25 cellular contexts compared by ENCODE assay signal in the genomic region with DNA sequence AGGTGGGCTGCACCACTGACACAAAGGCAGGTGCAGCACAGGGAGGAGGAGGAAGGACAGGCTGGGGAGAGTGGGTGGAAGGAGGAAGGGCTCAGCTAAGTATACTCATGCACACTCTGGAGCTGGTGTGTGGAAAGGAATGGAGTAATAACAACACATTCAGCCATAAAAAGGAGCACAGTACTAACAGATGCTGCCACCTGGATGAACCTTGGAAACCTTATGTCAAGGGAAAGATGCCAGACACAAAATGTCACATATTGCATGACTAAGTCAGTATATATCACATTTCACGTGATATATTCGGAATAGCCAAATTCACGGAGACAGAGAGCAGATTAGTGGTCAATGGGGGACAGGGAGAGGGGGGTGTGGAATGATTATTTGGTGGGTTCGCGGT.
DNase-seq lines count a peak whose midpoint lies in the region; ATAC-seq, FAIRE-seq and TF ChIP-seq lines count a peak whose summit lies in the region.
"Had no signal": no experiment of that assay in that cellular context is flagged by ENCODE, and none has a peak within 500 bp of the region (broad histone marks: within the 10 kb centered on the region; RNA-seq: fewer than 3 reads in every experiment).

No MANE protein-coding gene starts in this region.

- no peak overlapping the region for H3K4me3 Mint-ChIP-seq in H9
- H3K4me3 Mint-ChIP-seq in naive thymus-derived CD8-positive, alpha-beta T cell: no peak overlapping the region
- H3K4me3 Mint-ChIP-seq: CD4-positive, CD25-positive, alpha-beta regulatory T cell; CD8-positive, alpha-beta memory T cell; IgD-negative memory B cell had no signal

- H3K79me1 ChIP-seq in H9 (ENCODE audit: insufficient read depth, low read depth, low read length, poor library complexity, severe bottlenecking): no peaks in the 10 kb centered on the region

- WGBS in H9 (ENCODE audit: extremely low coverage, insufficient read length, low lambda C conversion rate): no CpG with 5 or more reads among the region's 5 CpGs
- 92% methylated on average over 5 of the region's 5 CpGs for WGBS in GM12878 (ENCODE audit: insufficient coverage, insufficient replicate concordance, low lambda C conversion rate, missing lambda C conversion rate)
- WGBS in small intestine, 3 donors: 87 to 97% (median 92%) methylated on average over 5 of the region's 5 CpGs

- no peak overlapping the region for H3T11ph ChIP-seq in H9 (ENCODE audit: low read length)

- SMC1A ChIA-PET in GM12878 (lab: Charles Lee; ENCODE audit: uncharacterized antibody, unreplicated experiment): interaction anchor here (0.8 to 1.7 kb wide), 3 partner anchors 9 to 378 kb away, joined by 3 to 4 read pairs (median 3); no protein-coding TSS in a partner anchor

- no TSS peak for BruUV-seq in GM12878 (replicated peaks; lab: Mats Ljungman, UMichigan)

- TF ChIP-seq POLR2A in GM12878 (IDR thresholded peaks at IDR 0.05; ENCODE audit: low read depth, low read length) (no peak), gastrocnemius medialis (IDR thresholded peaks at IDR 0.05) (no peak)

- H3K23ac ChIP-seq in H9 (ENCODE audit: insufficient read length, low read depth, low read length): no peak overlapping the region

- no peak overlapping the region for H2BK120ac ChIP-seq in H9 (ENCODE audit: low read depth, low read length, poor library complexity, severe bottlenecking)

- no peak for TF ChIP-seq RAD21 in GM12878 (IDR thresholded peaks at IDR 0.05; ENCODE audit: insufficient read depth, low read depth, low read length)

- no peak overlapping the region for H2AK5ac ChIP-seq in H9 (ENCODE audit: insufficient read length, low read length)

- H2BK5ac ChIP-seq in H9 (ENCODE audit: insufficient read length, low read length): peak overlapping the region; percentile 58

- H3K27me3 Mint-ChIP-seq in H9 (ENCODE audit: low read depth): no peaks in the 10 kb centered on the region
- H3K27me3 Mint-ChIP-seq in naive thymus-derived CD8-positive, alpha-beta T cell: peaks cover 0 to 18% (median 2%) of the 10 kb centered on the region in 5 donors
- H3K27me3 Mint-ChIP-seq: CD4-positive, CD25-positive, alpha-beta regulatory T cell had no signal

- CTCF ChIA-PET in GM12878 (lab: Yijun Ruan, JAX): no interaction called here

- no peak overlapping the region for H3K14ac ChIP-seq in H9 (ENCODE audit: insufficient read depth, low read length)

- no peak overlapping the region for H4K5ac ChIP-seq in H9 (ENCODE audit: insufficient read length, low read depth, low read length)

- no peak overlapping the region; a peak in 1 of 7 replicates for H3K27ac Mint-ChIP-seq in H9
- H3K27ac Mint-ChIP-seq in naive thymus-derived CD8-positive, alpha-beta T cell: no peak overlapping the region
- H3K27ac Mint-ChIP-seq: CD4-positive, CD25-positive, alpha-beta regulatory T cell; CD8-positive, alpha-beta memory T cell; IgD-negative memory B cell had no signal

- TF ChIP-seq EP300 in GM12878 (IDR thresholded peaks at IDR 0.05; ENCODE audit: borderline replicate concordance in 1 of 2, control insufficient read depth in 1 of 2, low read depth in 2 of 2, low read length in 2 of 2): no peak

- no peaks in the 10 kb centered on the region for H3K27me3 ChIP-seq in H9 (ENCODE audit: insufficient read depth, low read length)
- no peaks in the 10 kb centered on the region for H3K27me3 ChIP-seq in GM12878 (replicated peaks in 1 of 2; ENCODE audit: control insufficient read depth in 2 of 2, insufficient read depth in 2 of 2, low read length in 1 of 2)
- no peaks in the 10 kb centered on the region for H3K27me3 ChIP-seq in gastrocnemius medialis
- H3K27me3 ChIP-seq in small intestine (ENCODE audit: control insufficient read depth in 2 of 2, insufficient read depth in 2 of 2, low read length in 2 of 2): no peaks in the 10 kb centered on the region
- H3K27me3 ChIP-seq: BE2C had no signal

- no peak overlapping the region for H4K91ac ChIP-seq in H9 (ENCODE audit: insufficient read length, low read depth, low read length)

- H3K56ac ChIP-seq in H9 (ENCODE audit: insufficient read length, low read depth, low read length): no peak overlapping the region

- H3K9ac ChIP-seq in H9 (ENCODE audit: extremely low read depth, insufficient read length, low read length): no peak overlapping the region
- H3K9ac ChIP-seq in GM12878 (ENCODE audit: control insufficient read depth, insufficient read depth, low read length): no peak overlapping the region
- H3K9ac ChIP-seq: GM23248 had no signal

- FAIRE-seq in GM12878 (lab: Jason Lieb, UNC) (no peak), small intestine (lab: Jason Lieb, UNC) (no peak)
- FAIRE-seq: A204.1, D721Med, GM12891, GM19239, H54, HepG2 had no signal

- no peak overlapping the region for H4K8ac ChIP-seq in H9 (replicated peaks; ENCODE audit: insufficient read length, low read depth, low read length)

- H3K4me2 ChIP-seq in H9 (ENCODE audit: insufficient read depth, insufficient read length, low read length) (no peak overlapping the region), GM12878 (ENCODE audit: control insufficient read depth, insufficient read depth) (no peak overlapping the region)

- no peak for DNase-seq in H9
- peak; percentile 38 for DNase-seq in NCI-H1694 treated with DMSO at 0.1 percent for 48 hours (lab: John Stamatoyannopoulos, UW)
- no peak for DNase-seq in GM12878 (ENCODE audit: low read depth, low spot score)
- DNase-seq in gastrocnemius medialis: no peak
- no peak for DNase-seq in naive thymus-derived CD8-positive, alpha-beta T cell
- no peak for DNase-seq in activated naive CD4-positive, alpha-beta T cell (lab: John Stamatoyannopoulos, UW)
- no peak for DNase-seq in activated CD8-positive, alpha-beta memory T cell treated with anti-CD3 and anti-CD28 coated beads, Interleukin-2, amount 50 U/mL, for 4 hours
- no peak for DNase-seq in small intestine
- DNase-seq: ACHN; BE2C; C1 segment of cervical spinal cord; Caco-2; CD4-positive, CD25-positive, alpha-beta regulatory T cell; CD8-positive, alpha-beta memory T cell; DMS79 treated with DMSO at 0.1 percent for 48 hours; GM23248; KBM-7 had no signal

- no peaks in the 10 kb centered on the region for H3K9me3 Mint-ChIP-seq in H9
- peaks cover 0 to 6% (median 0%) of the 10 kb centered on the region in 9 donors for H3K9me3 Mint-ChIP-seq in naive thymus-derived CD8-positive, alpha-beta T cell

- H3K4me3 ChIP-seq in GM12878: no peak overlapping the region
- no peak overlapping the region for H3K4me3 ChIP-seq in gastrocnemius medialis
- H3K4me3 ChIP-seq in small intestine (ENCODE audit: low read depth in 1 of 2, low read length in 2 of 2): no peak overlapping the region
- H3K4me3 ChIP-seq: GM23248 had no signal

- peaks cover 3 to 9% of the 10 kb centered on the region in 2 experiments; a peak in 2 of 4 replicates for H3K4me1 Mint-ChIP-seq in H9
- no peaks in the 10 kb centered on the region for H3K4me1 Mint-ChIP-seq in naive thymus-derived CD8-positive, alpha-beta T cell
- H3K4me1 Mint-ChIP-seq: CD4-positive, CD25-positive, alpha-beta regulatory T cell; CD8-positive, alpha-beta memory T cell had no signal

- no peaks in the 10 kb centered on the region for H3K23me2 ChIP-seq in H9 (ENCODE audit: insufficient read length, low read depth, low read length, poor library complexity, severe bottlenecking)

- H2BK12ac ChIP-seq in H9 (ENCODE audit: insufficient read length, low read depth, low read length): no peak overlapping the region

- no peak overlapping the region for H3K18ac ChIP-seq in H9 (ENCODE audit: insufficient read length, low read depth, low read length)

- no peak overlapping the region for H2BK20ac ChIP-seq in H9 (ENCODE audit: low read depth, low read length, poor library complexity, severe bottlenecking)

- H3K4ac ChIP-seq in H9 (ENCODE audit: low read depth, low read length): no peak overlapping the region

- H2BK15ac ChIP-seq in H9 (ENCODE audit: low read depth, low read length): no peak overlapping the region

- H3K36me3 Mint-ChIP-seq in H9 (ENCODE audit: insufficient read depth in 1 of 3, low read depth in 3 of 3): no peaks in the 10 kb centered on the region; a peak in 1 of 7 replicates
- no peaks in the 10 kb centered on the region for H3K36me3 Mint-ChIP-seq in naive thymus-derived CD8-positive, alpha-beta T cell
- H3K36me3 Mint-ChIP-seq: CD4-positive, CD25-positive, alpha-beta regulatory T cell; IgD-negative memory B cell had no signal

- H3K4me1 ChIP-seq in H9 (ENCODE audit: insufficient read depth, low read length): peaks cover 6% of the 10 kb centered on the region
- H3K4me1 ChIP-seq in GM12878 (ENCODE audit: control insufficient read depth, insufficient read depth, low read length): no peaks in the 10 kb centered on the region; the same call in 1 of the 2 replicates
- peaks cover 4% of the 10 kb centered on the region in 2 donors for H3K4me1 ChIP-seq in gastrocnemius medialis
- H3K4me1 ChIP-seq in small intestine (ENCODE audit: control insufficient read depth in 2 of 2, insufficient read depth in 1 of 2, low read depth in 1 of 2, low read length in 1 of 2): no peaks in the 10 kb centered on the region
- H3K4me1 ChIP-seq: BE2C, Caco-2 had no signal

- no peaks in the 10 kb centered on the region for H3K9me3 ChIP-seq in H9 (ENCODE audit: control insufficient read depth, low read depth, low read length)
- no peaks in the 10 kb centered on the region for H3K9me3 ChIP-seq in GM12878 (replicated peaks; ENCODE audit: control insufficient read depth, insufficient read depth, low read length)
- H3K9me3 ChIP-seq in gastrocnemius medialis: no peaks in the 10 kb centered on the region
- H3K9me3 ChIP-seq in small intestine (ENCODE audit: control insufficient read depth, low read depth): no peaks in the 10 kb centered on the region
- H3K9me3 ChIP-seq: BE2C, Caco-2 had no signal

- in situ Hi-C loops in GM12878 (cut with MboI) (no loop called here), gastrocnemius medialis (cut with MboI; ENCODE audit: low sequenced_read_pairs in 4 of 4) (no loop called here)

- H3K36me3 ChIP-seq in GM12878 (ENCODE audit: control insufficient read depth in 2 of 2, insufficient read depth in 2 of 2, low read length in 1 of 2) (no peaks in the 10 kb centered on the region), gastrocnemius medialis (no peaks in the 10 kb centered on the region), small intestine (ENCODE audit: control insufficient read depth in 2 of 2, insufficient read depth in 2 of 2, low read length in 2 of 2) (no peaks in the 10 kb centered on the region)
- H3K36me3 ChIP-seq: BE2C had no signal

- TF ChIP-seq CTCF in H9 (conservative IDR thresholded peaks at IDR 0.05) (no peak), GM12878 (IDR thresholded peaks at IDR 0.05 in 2 of 3, conservative IDR thresholded peaks at IDR 0.05 in 1 of 3; ENCODE audit: control insufficient read depth in 2 of 3, extremely low read depth in 1 of 3, insufficient read depth in 1 of 3, low read depth in 3 of 3, low read length in 3 of 3) (no peak), gastrocnemius medialis (IDR thresholded peaks at IDR 0.05 in 4 of 5, conservative IDR thresholded peaks at IDR 0.05 in 1 of 5) (no peak)

- H2AFZ ChIP-seq in H9 (ENCODE audit: low read length) (no peak overlapping the region), GM12878 (ENCODE audit: control insufficient read depth, low read depth, low read length) (no peak overlapping the region)
- H2AFZ ChIP-seq: GM23248 had no signal

- H4K20me1 ChIP-seq in H9 (ENCODE audit: control insufficient read depth, insufficient read depth, insufficient read length): no peaks in the 10 kb centered on the region
- no peaks in the 10 kb centered on the region for H4K20me1 ChIP-seq in GM12878 (ENCODE audit: control insufficient read depth, insufficient read depth)

- intact Hi-C loops in GM12878 (cut with micrococcal nuclease; ENCODE audit: unreplicated experiment) (no loop called here), gastrocnemius medialis (cut with DNase I; ENCODE audit: low total_unique reads) (no loop called here)

- ATAC-seq in GM12878: peak; percentile 26; the same call in 2 of the 3 replicates
- ATAC-seq in gastrocnemius medialis: peak; percentile 51 to 87
- ATAC-seq in naive thymus-derived CD8-positive, alpha-beta T cell: no peak
- ATAC-seq: HCT116, HepG2 had no signal

- POLR2A ChIA-PET in GM12878 (lab: Charles Lee): no interaction called here
- POLR2A ChIA-PET in naive thymus-derived CD8-positive, alpha-beta T cell (lab: Charles Lee): no interaction called here

- no peak overlapping the region for H3K27ac ChIP-seq in H9 (ENCODE audit: insufficient read length, low read depth, low read length)
- H3K27ac ChIP-seq in GM12878 (ENCODE audit: control insufficient read depth, insufficient read depth): no peak overlapping the region
- no peak overlapping the region for H3K27ac ChIP-seq in gastrocnemius medialis
- H3K27ac ChIP-seq in small intestine (ENCODE audit: low read depth in 1 of 2, low read length in 1 of 2): no peak overlapping the region
- H3K27ac ChIP-seq: GM23248 had no signal

- RAD21 ChIA-PET in GM12878 (lab: Charles Lee; ENCODE audit: unreplicated experiment): no interaction called here

- H3K79me2 ChIP-seq in H9 (ENCODE audit: insufficient read depth, low read length) (no peaks in the 10 kb centered on the region), GM12878 (ENCODE audit: control insufficient read depth, insufficient read depth, low read length) (no peaks in the 10 kb centered on the region)

Comparison
In these comparisons a context has a peak if more than half of its experiments do, and no peak if none do; other contexts are left out.
1. ATAC-seq: peak in GM12878 (single experiment) and gastrocnemius medialis (2 of 2); none in naive thymus-derived CD8-positive, alpha-beta T cell (0 of 2).